27 cellular contexts compared by ENCODE assay signal in genomic region chr9:124398191-124398590, GRCh38. TPM values are rescaled to one million over a fixed set of nuclear protein-coding genes. Genes with fewer than 3 reads are reported as not detected.
A peak's percentile ranks its signal among the peaks of the same experiment; 100 is the strongest.
DNase-seq lines count a peak whose midpoint lies in the region; ATAC-seq and TF ChIP-seq lines count a peak whose summit lies in the region.
"Had no signal": no experiment of that assay in that cellular context is flagged by ENCODE, and none has a peak within 500 bp of the region (broad histone marks: within the 10 kb centered on the region; RNA-seq: fewer than 3 reads in every experiment).

No MANE protein-coding gene starts in this region.

- H3K27ac ChIP-seq in Panc1 (ENCODE audit: low read length) = peak overlapping the region; percentile 70
- H3K27ac ChIP-seq: BLaER1, GM23248, PC-9 had no signal

- no peaks in the 10 kb centered on the region for H3K9me3 ChIP-seq in Panc1 (ENCODE audit: control insufficient read depth, insufficient read depth, low read depth, low read length)
- H3K9me3 ChIP-seq: BLaER1, MG63 had no signal

- no TSS peak for BruUV-seq in Panc1 (replicated peaks; lab: Mats Ljungman, UMichigan)

- ATAC-seq in Panc1 (no peak), GM18867 (IDR thresholded peaks at IDR 0.05; ENCODE audit: unreplicated experiment) (no peak)

- H3K36me3 Mint-ChIP-seq in CD14-positive monocyte = peaks cover 32 to 48% of the 10 kb centered on the region in 2 donors

- H3K4me3 ChIP-seq in Panc1 (ENCODE audit: low read depth in 2 of 2, low read length in 2 of 2) = no peak overlapping the region
- H3K4me3 ChIP-seq: BLaER1, GM23248, MG63, PC-9 had no signal

- no peaks in the 10 kb centered on the region for H3K9me3 Mint-ChIP-seq in CD14-positive monocyte
- H3K9me3 Mint-ChIP-seq: CD4-positive, alpha-beta T cell had no signal

- H3K4me3 Mint-ChIP-seq in CD14-positive monocyte = no peak overlapping the region
- H3K4me3 Mint-ChIP-seq: CD4-positive, alpha-beta T cell had no signal

- intact Hi-C loops in CD14-positive monocyte (cut with micrococcal nuclease) (no loop called here), Panc1 (cut with micrococcal nuclease; ENCODE audit: unreplicated experiment) (no loop called here)

- no peaks in the 10 kb centered on the region for H3K27me3 ChIP-seq in Panc1 (ENCODE audit: control insufficient read depth, insufficient read depth, low read length)
- H3K27me3 ChIP-seq: BLaER1 had no signal

- CTCF ChIA-PET in Panc1 (lab: Charles Lee) = interaction anchor here (0.5 kb wide), 1 partner anchor 519 kb away, joined by 8 read pairs; no protein-coding TSS in a partner anchor

- H3K27me3 Mint-ChIP-seq in CD14-positive monocyte (ENCODE audit: low read depth in 3 of 3) = peaks cover 0 to 3% (median 0%) of the 10 kb centered on the region in 3 donors
- H3K27me3 Mint-ChIP-seq: CD4-positive, alpha-beta T cell had no signal

- peaks cover 12% of the 10 kb centered on the region; the same call in 1 of the 2 replicates for H3K36me3 ChIP-seq in Panc1 (ENCODE audit: control insufficient read depth, insufficient read depth, low read length)

- POLR2A ChIA-PET in Panc1 (lab: Charles Lee) = no interaction called here

- peaks cover 54% of the 10 kb centered on the region for H3K4me1 Mint-ChIP-seq in CD14-positive monocyte

- no peak for TF ChIP-seq CTCF in CD14-positive monocyte (IDR thresholded peaks at IDR 0.05)
- TF ChIP-seq CTCF in Panc1 (IDR thresholded peaks at IDR 0.05) = no peak

- peak overlapping the region in 4 of 7 donors; percentile 13 to 60 (median 34) for H3K27ac Mint-ChIP-seq in CD14-positive monocyte
- H3K27ac Mint-ChIP-seq: CD4-positive, alpha-beta T cell had no signal

- DNase-seq in CD14-positive monocyte (ENCODE audit: low spot score) = no peak
- DNase-seq in Panc1 (ENCODE audit: low read depth, low spot score) = no peak
- DNase-seq in medulla oblongata (ENCODE audit: extremely low spot score) = peak; percentile 33
- DNase-seq in pons (ENCODE audit: low spot score) = peak; percentile 46
- no peak for DNase-seq in T-helper 9 cell
- DNase-seq in NCI-H226 = no peak
- DNase-seq: CD4-positive, alpha-beta T cell; COR-L47; DMS53; GM23248; H7; KG1; MG63; NCI-H1105 treated with DMSO at 0.1 percent for 48 hours; NCI-H146; NCI-H1930; NCI-H526 treated with DMSO at 0.1 percent for 48 hours; PC-9; Right ventricle myocardium superior; RPMI8226 had no signal

- in situ Hi-C loops in Panc1 (cut with HindIII; ENCODE audit: low pct_unique_long_range_greater_than_20kb, low sequenced_read_pairs) = no loop called here

- H3K4me1 ChIP-seq in Panc1 (ENCODE audit: control insufficient read depth, insufficient read depth, low read length) = peaks cover 71% of the 10 kb centered on the region

RNA-seq across cellular contexts. Expression of gene PSMB7, which starts 17.1 kb away (rescaled TPM):
- polyA plus RNA-seq in CD14-positive monocyte = 100 to 1,000 TPM; 191 to 194 TPM
- 167 TPM for total RNA-seq in Panc1 (2021; ENCODE audit: unreplicated experiment)
- polyA plus RNA-seq in Panc1 (2012; ENCODE audit: insufficient read length) = 181 TPM

RNA-seq across cellular contexts. Expression of gene ADGRD2, which starts 52.1 kb away (rescaled TPM):
- not detected for polyA plus RNA-seq in CD14-positive monocyte
- not detected for total RNA-seq in Panc1 (2021; ENCODE audit: unreplicated experiment)
- 0.70 TPM for polyA plus RNA-seq in Panc1 (2012; ENCODE audit: insufficient read length)
- total RNA-seq: A172; CD4-positive, alpha-beta T cell; G401; GM23248; H7; NCI-H460; PC-9; Right ventricle myocardium superior; SK-MEL-5 had no signal
- polyA plus RNA-seq: AG04450, GM23248 had no signal

Comparison
In these comparisons a context has a peak if more than half of its experiments do, and no peak if none do; other contexts are left out.
1. DNase-seq: peak in medulla oblongata (single experiment) and pons (single experiment); none in CD14-positive monocyte (single experiment), Panc1 (single experiment), T-helper 9 cell (single experiment) and NCI-H226 (single experiment).